19 cellular contexts compared by ENCODE assay signal in the genomic region with DNA sequence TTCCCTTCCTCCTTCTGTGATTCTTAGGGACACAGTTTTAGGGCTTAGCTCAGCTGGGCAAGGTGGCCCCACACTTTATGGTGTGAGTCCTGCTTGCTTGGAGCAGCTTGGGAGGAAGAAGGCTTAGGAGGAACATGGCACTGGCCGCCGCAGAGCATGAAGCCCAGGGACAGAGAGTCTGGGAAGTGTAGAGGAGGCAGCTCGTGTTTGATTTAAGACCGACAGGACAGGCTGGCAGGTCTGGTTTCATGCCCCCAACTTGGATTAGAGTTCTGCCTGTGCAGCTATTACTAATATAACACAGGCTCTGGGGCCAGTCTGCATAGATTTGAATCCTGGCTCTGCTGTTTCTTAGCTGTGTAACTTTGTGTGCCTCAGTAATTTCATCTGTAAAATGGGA.
DNase-seq lines count a peak whose midpoint lies in the region; TF ChIP-seq lines count a peak whose summit lies in the region.
"Had no signal": no experiment of that assay in that cellular context is flagged by ENCODE, and none has a peak within 500 bp of the region (broad histone marks: within the 10 kb centered on the region; RNA-seq: fewer than 3 reads in every experiment).

No MANE protein-coding gene starts in this region.

- H3K27ac ChIP-seq in HUES64 (ENCODE audit: low read depth, low read length) (0 out of 2 replicates have a peak overlapping the region, but pooled peaks have one; percentile 25), WERI-Rb-1 (peak overlapping the region; percentile 95), mesendoderm (ENCODE audit: low read depth, low read length) (peak overlapping the region; percentile 52)
- H3K27ac ChIP-seq: A549, C4-2B, GM23248, HL-60 had no signal

- no peak overlapping the region for H3K4ac ChIP-seq in mesendoderm (ENCODE audit: low read depth, low read length)

- H2AK5ac ChIP-seq in mesendoderm (ENCODE audit: low read length): peak overlapping the region; percentile 97

- H3K36me3 ChIP-seq in HUES64 (ENCODE audit: insufficient read depth, low read length) (no peaks in the 10 kb centered on the region), WERI-Rb-1 (peaks cover 8% of the 10 kb centered on the region), mesendoderm (ENCODE audit: control insufficient read depth, insufficient read depth, low read length) (no peaks in the 10 kb centered on the region)
- H3K36me3 ChIP-seq: BE2C had no signal

- H4K8ac ChIP-seq in mesendoderm (ENCODE audit: low read depth, low read length): no peak overlapping the region

- no peak for DNase-seq in WERI-Rb-1
- DNase-seq in mesendoderm: no peak
- DNase-seq in posterior vena cava (ENCODE audit: low spot score): peak; percentile 51
- no peak for DNase-seq in HuH-7 (ENCODE audit: low spot score)
- DNase-seq in mesothelial cell of epicardium (ENCODE audit: low spot score in 2 of 2, unreplicated experiment in 2 of 2): no peak
- no peak for DNase-seq in COLO668 (lab: John Stamatoyannopoulos, UW; ENCODE audit: unreplicated experiment)
- DNase-seq: BE2C; CD4-positive, alpha-beta memory T cell; COR-L47; DMS153; DMS79 treated with DMSO at 0.1 percent for 48 hours; EL; GM23248; H9 had no signal

- peaks cover 26% of the 10 kb centered on the region for H3K4me1 ChIP-seq in HUES64 (ENCODE audit: insufficient read depth, low read length)
- peaks cover 9% of the 10 kb centered on the region for H3K4me1 ChIP-seq in mesendoderm (ENCODE audit: control insufficient read depth, low read depth, low read length)
- H3K4me1 ChIP-seq: A549, BE2C had no signal

- H3K27ac Mint-ChIP-seq in mesothelial cell of epicardium: no peak overlapping the region
- H3K27ac Mint-ChIP-seq: CD4-positive, alpha-beta memory T cell; IgD-negative memory B cell had no signal

- no peaks in the 10 kb centered on the region for H3K79me2 ChIP-seq in mesendoderm (ENCODE audit: control insufficient read depth, insufficient read depth, low read length)

- no peak overlapping the region for H3K23ac ChIP-seq in mesendoderm (ENCODE audit: low read length)

- H3K4me2 ChIP-seq in mesendoderm (ENCODE audit: low read length): no peak overlapping the region
- H3K4me2 ChIP-seq: A549 had no signal

- H3K4me3 ChIP-seq in HUES64 (ENCODE audit: low read length) (no peak overlapping the region), WERI-Rb-1 (ENCODE audit: low read depth, low read length) (no peak overlapping the region), mesendoderm (ENCODE audit: low read length) (no peak overlapping the region)
- H3K4me3 ChIP-seq: A549, GM23248 had no signal

- H3K18ac ChIP-seq in mesendoderm (ENCODE audit: low read length): peak overlapping the region; percentile 51

- H3K56ac ChIP-seq in mesendoderm (ENCODE audit: low read length): peak overlapping the region; percentile 82

- H4K5ac ChIP-seq in mesendoderm (ENCODE audit: low read length): peak overlapping the region; percentile 40

- H2BK5ac ChIP-seq in mesendoderm (ENCODE audit: low read length): peak overlapping the region; percentile 84

- no peak overlapping the region for H2BK120ac ChIP-seq in mesendoderm (ENCODE audit: low read depth, low read length)

- WGBS in HUES64: 90% methylated on average over 4 of the region's 4 CpGs
- no CpG with 5 or more reads among the region's 4 CpGs for WGBS in mesendoderm (ENCODE audit: extremely low coverage, insufficient coverage, low lambda C conversion rate)

- H3K9me3 Mint-ChIP-seq in mesothelial cell of epicardium: no peaks in the 10 kb centered on the region
- H3K9me3 Mint-ChIP-seq: CD4-positive, alpha-beta memory T cell; H9; IgD-negative memory B cell had no signal

- H3K79me1 ChIP-seq in mesendoderm (ENCODE audit: low read length): no peaks in the 10 kb centered on the region

- TF ChIP-seq CTCF in WERI-Rb-1 (IDR thresholded peaks at IDR 0.05; ENCODE audit: low read depth, low read length) (no peak), mesothelial cell of epicardium (IDR thresholded peaks at IDR 0.05; ENCODE audit: unreplicated experiment) (no peak)

- peaks cover 73% of the 10 kb centered on the region for H3K27me3 Mint-ChIP-seq in mesothelial cell of epicardium (ENCODE audit: low read depth)

- no peak overlapping the region for H3K4me3 Mint-ChIP-seq in mesothelial cell of epicardium
- H3K4me3 Mint-ChIP-seq: CD4-positive, alpha-beta memory T cell; H9; IgD-negative memory B cell had no signal

- H3K9ac ChIP-seq in HUES64 (ENCODE audit: low read depth, low read length) (no peak overlapping the region), mesendoderm (ENCODE audit: low read length) (peak overlapping the region; percentile 19)
- H3K9ac ChIP-seq: GM23248 had no signal

- H3K36me3 Mint-ChIP-seq in mesothelial cell of epicardium: no peaks in the 10 kb centered on the region
- H3K36me3 Mint-ChIP-seq: CD4-positive, alpha-beta memory T cell; IgD-negative memory B cell had no signal

- intact Hi-C loops in posterior vena cava (cut with DNase I): no loop called here

- H3K27me3 ChIP-seq in HUES64 (ENCODE audit: insufficient read depth, low read length) (no peaks in the 10 kb centered on the region), WERI-Rb-1 (ENCODE audit: insufficient read depth, low read depth, severe bottlenecking) (no peaks in the 10 kb centered on the region), mesendoderm (ENCODE audit: insufficient read depth, low read length, poor library complexity) (no peaks in the 10 kb centered on the region)
- H3K27me3 ChIP-seq: BE2C had no signal

- H3K4me1 Mint-ChIP-seq in mesothelial cell of epicardium: no peaks in the 10 kb centered on the region
- H3K4me1 Mint-ChIP-seq: CD4-positive, alpha-beta memory T cell; IgD-negative memory B cell had no signal

- no peaks in the 10 kb centered on the region for H3K9me3 ChIP-seq in HUES64 (ENCODE audit: insufficient read depth, low read depth, low read length)
- H3K9me3 ChIP-seq in WERI-Rb-1 (ENCODE audit: severe bottlenecking): no peaks in the 10 kb centered on the region
- H3K9me3 ChIP-seq: A549, BE2C had no signal

- no peak overlapping the region for H2BK15ac ChIP-seq in mesendoderm (replicated peaks; ENCODE audit: low read depth)

Comparison
In these comparisons a context has a peak if more than half of its experiments do, and no peak if none do; other contexts are left out.
1. H3K27ac ChIP-seq: peak in every context shown above with its lines; median percentile 95 in WERI-Rb-1; 52 in mesendoderm; 25 in HUES64.